In the genomic region with DNA sequence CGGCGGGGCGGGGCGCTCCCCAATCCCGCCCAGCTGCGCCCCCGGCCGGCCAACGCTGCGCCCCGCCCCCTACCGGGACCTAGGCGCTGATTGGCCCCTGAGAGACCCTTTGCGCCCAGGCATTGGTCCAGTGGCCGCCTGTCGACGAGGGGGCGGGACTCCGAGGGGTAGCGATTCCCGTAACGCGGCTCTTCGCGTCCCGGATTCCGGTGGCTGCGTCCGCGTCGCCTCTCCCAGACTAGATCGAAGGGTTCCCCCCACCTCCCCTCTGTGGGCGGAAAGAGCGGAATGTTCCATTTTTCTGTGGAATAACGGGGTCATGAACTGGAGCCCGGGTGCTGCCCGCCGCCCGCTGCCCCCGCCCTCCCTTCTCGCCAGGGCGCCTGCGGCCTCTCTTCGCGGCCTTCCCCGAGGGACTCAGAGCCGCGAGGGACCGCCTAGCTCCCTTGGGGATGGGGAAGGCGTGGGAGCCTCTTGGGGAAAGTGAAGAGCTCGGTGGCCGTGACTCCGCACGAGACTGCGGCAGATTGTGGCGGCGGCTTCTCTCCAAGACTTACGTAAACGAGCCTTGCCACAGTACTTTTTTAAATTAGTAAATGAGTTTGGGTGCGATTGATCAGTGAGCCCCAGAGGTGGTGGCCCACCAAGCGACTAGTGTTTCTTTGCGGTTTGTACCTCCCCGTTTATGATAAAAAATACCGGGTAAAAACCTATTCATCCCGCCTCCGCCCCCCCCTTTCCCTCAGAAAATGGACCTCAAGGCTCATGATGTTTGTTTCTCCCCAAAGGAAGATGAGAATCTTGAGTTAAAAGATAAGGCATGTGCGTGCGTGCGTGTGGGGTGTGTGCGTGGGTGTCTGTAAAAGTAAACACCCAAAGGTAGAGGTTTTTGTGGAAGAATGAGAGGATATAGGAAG, we compare ENCODE assay signal across 8 cellular contexts. TPM values are rescaled to one million over a fixed set of nuclear protein-coding genes. Genes with fewer than 3 reads are reported as not detected.
DNase-seq lines count a peak whose midpoint lies in the region; TF ChIP-seq lines count a peak whose summit lies in the region.

No MANE protein-coding gene starts in this region.

- TF ChIP-seq CTCF in RWPE1 (conservative IDR thresholded peaks at IDR 0.05; ENCODE audit: low read depth) (no peak), fibroblast of the aortic adventitia (IDR thresholded peaks at IDR 0.05; ENCODE audit: insufficient read depth, low read length) (no peak), nephron (IDR thresholded peaks at IDR 0.05; ENCODE audit: unreplicated experiment in 3 of 3) (peak in 1 of 3 experiments; percentile 17)

- H3K4me3 Mint-ChIP-seq in nephron: peak overlapping the region; percentile 95 to 98 (median 96)
- H3K4me3 Mint-ChIP-seq in stimulated activated naive CD8-positive, alpha-beta T cell treated with anti-CD3 and anti-CD28 coated beads, Interleukin-15, Interleukin-2, amounts not matched to agents 100 ng/mL and 50 ng/mL, for 24 hours: peak overlapping the region; percentile 96

- H3K27ac ChIP-seq in RWPE1: peak overlapping the region; percentile 98

- no peaks in the 10 kb centered on the region for H3K36me3 ChIP-seq in H7 (replicated peaks; ENCODE audit: control insufficient read depth, insufficient read depth, low read length)

- CTCF ChIA-PET in RWPE1 (lab: Yijun Ruan, JAX): interaction anchor here (0.5 to 1.2 kb wide), 4 partner anchors 18 to 1749 kb away, joined by 3 to 6 read pairs (median 3); no protein-coding TSS in a partner anchor

- no peaks in the 10 kb centered on the region for H3K27me3 Mint-ChIP-seq in nephron (ENCODE audit: low read depth)
- H3K27me3 Mint-ChIP-seq in stimulated activated naive CD8-positive, alpha-beta T cell treated with anti-CD3 and anti-CD28 coated beads, Interleukin-15, Interleukin-2, amounts not matched to agents 100 ng/mL and 50 ng/mL, for 24 hours: no peaks in the 10 kb centered on the region

- DNase-seq in ELF-1 (ENCODE audit: low read depth, low spot score): peak; percentile 97
- DNase-seq in H7: peak; percentile 96
- peak; percentile 97 for DNase-seq in LoVo (ENCODE audit: low spot score)
- DNase-seq in RWPE1 (ENCODE audit: low spot score): peak; percentile 99
- DNase-seq in activated effector memory CD4-positive, alpha-beta T cell treated with Interleukin-2 at 50 U/mL for 16 hours: peak; percentile 92
- peak; percentile 97 for DNase-seq in fibroblast of the aortic adventitia (ENCODE audit: low read depth)

- H3K27me3 ChIP-seq in H7 (ENCODE audit: control insufficient read depth, insufficient read depth, low read length): no peaks in the 10 kb centered on the region

- peaks cover 10% of the 10 kb centered on the region for H3K36me3 Mint-ChIP-seq in nephron (ENCODE audit: low read depth)
- peaks cover 35% of the 10 kb centered on the region for H3K36me3 Mint-ChIP-seq in stimulated activated naive CD8-positive, alpha-beta T cell treated with anti-CD3 and anti-CD28 coated beads, Interleukin-15, Interleukin-2, amounts not matched to agents 100 ng/mL and 50 ng/mL, for 24 hours (ENCODE audit: low read depth)

- no peaks in the 10 kb centered on the region for H3K9me3 Mint-ChIP-seq in nephron
- peaks cover 4% of the 10 kb centered on the region for H3K9me3 Mint-ChIP-seq in stimulated activated naive CD8-positive, alpha-beta T cell treated with anti-CD3 and anti-CD28 coated beads, Interleukin-15, Interleukin-2, amounts not matched to agents 100 ng/mL and 50 ng/mL, for 24 hours

- H3K4me3 ChIP-seq in H7 (ENCODE audit: insufficient read depth, low read depth, low read length) (peak overlapping the region; percentile 68), fibroblast of the aortic adventitia (ENCODE audit: low read depth, low read length) (peak overlapping the region; percentile 87)

- POLR2A ChIA-PET in RWPE1 (lab: Yijun Ruan, JAX; ENCODE audit: low non-redundant PET): interaction anchor here (0.6 to 1.7 kb wide), 5 partner anchors 9 to 204 kb away, joined by 3 to 6 read pairs (median 3); no protein-coding TSS in a partner anchor

- peaks cover 33% of the 10 kb centered on the region for H3K4me1 Mint-ChIP-seq in nephron
- peaks cover 71% of the 10 kb centered on the region for H3K4me1 Mint-ChIP-seq in stimulated activated naive CD8-positive, alpha-beta T cell treated with anti-CD3 and anti-CD28 coated beads, Interleukin-15, Interleukin-2, amounts not matched to agents 100 ng/mL and 50 ng/mL, for 24 hours (ENCODE audit: low read depth)

- peak overlapping the region; percentile 85 to 99 (median 97) for H3K27ac Mint-ChIP-seq in nephron
- peak overlapping the region; percentile 98 for H3K27ac Mint-ChIP-seq in stimulated activated naive CD8-positive, alpha-beta T cell treated with anti-CD3 and anti-CD28 coated beads, Interleukin-15, Interleukin-2, amounts not matched to agents 100 ng/mL and 50 ng/mL, for 24 hours

RNA-seq across cellular contexts. Expression of a gene that starts 0.5 kb away (rescaled TPM):
- total RNA-seq in H7 (2014; rRNA removed; shearing (Covaris generic)): 7.8 and 13.4 TPM in 2 replicates
- total RNA-seq in fibroblast of the aortic adventitia (ENCODE audit: low replicate concordance): 696 and 1,116 TPM in 2 replicates

Comparison
In these comparisons a context has a peak if more than half of its experiments do, and no peak if none do; other contexts are left out.
1. Peak in every context shown above with its lines: DNase-seq, H3K4me3 ChIP-seq and H3K27ac ChIP-seq.
2. RNA of a gene that starts 0.5 kb away (total RNA-seq): 696 to 1,116 TPM in fibroblast of the aortic adventitia; 7.8 to 13.4 TPM in H7; every median in the first group is over 10 times any median in the second.